14 cellular contexts compared by ENCODE assay signal in genomic region chr22:21591695-21592094, GRCh38. TPM values are rescaled to one million over a fixed set of nuclear protein-coding genes. Genes with fewer than 3 reads are reported as not detected.
A peak's percentile ranks its signal among the peaks of the same experiment; 100 is the strongest.
DNase-seq lines count a peak whose midpoint lies in the region; ATAC-seq and TF ChIP-seq lines count a peak whose summit lies in the region.
"Had no signal": no experiment of that assay in that cellular context is flagged by ENCODE, and none has a peak within 500 bp of the region (broad histone marks: within the 10 kb centered on the region; RNA-seq: fewer than 3 reads in every experiment).

No MANE protein-coding gene starts in this region.

- DNase-seq in stimulated activated naive CD8-positive, alpha-beta T cell treated with anti-CD3 and anti-CD28 coated beads, Interleukin-15, Interleukin-2, amounts not matched to agents 100 U/mL and 50 U/mL, for 24 hours: no peak
- peak; percentile 41 for DNase-seq in astrocyte of the hippocampus (ENCODE audit: low read depth, low spot score)
- peak; percentile 82 for DNase-seq in myocyte (ENCODE audit: low read depth)
- no peak for DNase-seq in GOT3 (lab: John Stamatoyannopoulos, UW)
- no peak for DNase-seq in MCF 10A (ENCODE audit: unreplicated experiment)
- no peak for DNase-seq in dedifferentiated amniotic fluid mesenchymal stem cell (ENCODE audit: extremely low spot score)
- DNase-seq: mammary epithelial cell; stimulated activated CD4-positive, alpha-beta T cell treated with anti-CD3 and anti-CD28 coated beads, Interleukin-15, amount 100 ng/mL, for 24 hours; T1000 had no signal

- H3K9me3 Mint-ChIP-seq in stimulated activated naive CD8-positive, alpha-beta T cell treated with anti-CD3 and anti-CD28 coated beads, Interleukin-15, Interleukin-2, amounts not matched to agents 100 ng/mL and 50 ng/mL, for 24 hours: no peaks in the 10 kb centered on the region
- H3K9me3 Mint-ChIP-seq in MCF 10A (ENCODE audit: unreplicated experiment): no peaks in the 10 kb centered on the region

- BruUV-seq in MCF 10A (replicated peaks; lab: Mats Ljungman, UMichigan): no TSS peak

- POLR2A ChIA-PET in MCF 10A (lab: Yijun Ruan, JAX): no interaction called here

- peak overlapping the region; percentile 28 for H3K27ac Mint-ChIP-seq in stimulated activated naive CD8-positive, alpha-beta T cell treated with anti-CD3 and anti-CD28 coated beads, Interleukin-15, Interleukin-2, amounts not matched to agents 100 ng/mL and 50 ng/mL, for 24 hours
- no peak overlapping the region for H3K27ac Mint-ChIP-seq in MCF 10A (ENCODE audit: low read depth, unreplicated experiment)

- no peak for TF ChIP-seq CTCF in MCF 10A (IDR thresholded peaks at IDR 0.05; ENCODE audit: unreplicated experiment)

- H3K27me3 Mint-ChIP-seq in stimulated activated naive CD8-positive, alpha-beta T cell treated with anti-CD3 and anti-CD28 coated beads, Interleukin-15, Interleukin-2, amounts not matched to agents 100 ng/mL and 50 ng/mL, for 24 hours: no peaks in the 10 kb centered on the region
- no peaks in the 10 kb centered on the region for H3K27me3 Mint-ChIP-seq in MCF 10A (ENCODE audit: insufficient read depth, unreplicated experiment)

- no peak overlapping the region for H3K4me3 Mint-ChIP-seq in stimulated activated naive CD8-positive, alpha-beta T cell treated with anti-CD3 and anti-CD28 coated beads, Interleukin-15, Interleukin-2, amounts not matched to agents 100 ng/mL and 50 ng/mL, for 24 hours
- H3K4me3 Mint-ChIP-seq in MCF 10A (ENCODE audit: unreplicated experiment): no peak overlapping the region

- CTCF ChIA-PET in MCF 10A (lab: Yijun Ruan, JAX): no interaction called here

- ATAC-seq in stimulated activated naive CD8-positive, alpha-beta T cell treated with anti-CD3 and anti-CD28 coated beads, Interleukin-15, Interleukin-2, amounts not matched to agents 100 U/mL and 50 U/mL, for 24 hours: no peak
- ATAC-seq in HG03342 (IDR thresholded peaks at IDR 0.05; ENCODE audit: unreplicated experiment): no peak
- ATAC-seq: body of pancreas, Panc1 had no signal

- peaks cover 76% of the 10 kb centered on the region for H3K4me1 Mint-ChIP-seq in stimulated activated naive CD8-positive, alpha-beta T cell treated with anti-CD3 and anti-CD28 coated beads, Interleukin-15, Interleukin-2, amounts not matched to agents 100 ng/mL and 50 ng/mL, for 24 hours (ENCODE audit: low read depth)
- H3K4me1 Mint-ChIP-seq in MCF 10A (ENCODE audit: insufficient read depth, unreplicated experiment): peaks cover 15% of the 10 kb centered on the region

- intact Hi-C loops in MCF 10A (cut with micrococcal nuclease): no loop called here

- H3K36me3 Mint-ChIP-seq in stimulated activated naive CD8-positive, alpha-beta T cell treated with anti-CD3 and anti-CD28 coated beads, Interleukin-15, Interleukin-2, amounts not matched to agents 100 ng/mL and 50 ng/mL, for 24 hours (ENCODE audit: low read depth): peaks cover 50% of the 10 kb centered on the region
- H3K36me3 Mint-ChIP-seq in MCF 10A (ENCODE audit: insufficient read depth, unreplicated experiment): peaks cover 76% of the 10 kb centered on the region

RNA-seq across cellular contexts. Expression of gene UBE2L3, which starts 24.2 kb away (rescaled TPM):
- 70.4 TPM in 2 replicates for total RNA-seq in myocyte
- polyA plus RNA-seq in myocyte (2012): 64.8 TPM
- total RNA-seq in MCF 10A (2022): 44.2 and 49.0 TPM in 2 replicates

RNA-seq across cellular contexts. Expression of gene YDJC, which starts 38.1 kb away (rescaled TPM):
- 13.3 and 20.4 TPM in 2 replicates for total RNA-seq in myocyte
- 8.8 TPM for polyA plus RNA-seq in myocyte (2012)
- 58.6 and 83.5 TPM in 2 replicates for total RNA-seq in MCF 10A (2022)

RNA-seq across cellular contexts. Expression of gene RIMBP3C, which starts 40.4 kb away (rescaled TPM):
- total RNA-seq in myocyte (0.42 TPM in 1 of 2 replicates, not detected in the other), MCF 10A (2022) (0.14 and 0.20 TPM in 2 replicates)
- polyA plus RNA-seq in myocyte (2012): 0.24 TPM
- total RNA-seq: mammary epithelial cell, osteocyte had no signal

RNA-seq across cellular contexts. Expression of gene CCDC116, which starts 40.9 kb away (rescaled TPM):
- 0.13 and 0.57 TPM in 2 replicates for total RNA-seq in myocyte
- polyA plus RNA-seq in myocyte (2012): 0.26 TPM
- total RNA-seq in MCF 10A (2022): 0.21 TPM in 1 of 2 replicates, not detected in the other

RNA-seq across cellular contexts. Expression of gene SDF2L1, which starts 50.4 kb away (rescaled TPM):
- total RNA-seq in myocyte (37.8 and 63.1 TPM in 2 replicates), MCF 10A (2022) (91.5 and 123 TPM in 2 replicates)
- polyA plus RNA-seq in myocyte (2012): 67.2 TPM

Comparison
In these comparisons a context has a peak if more than half of its experiments do, and no peak if none do; other contexts are left out.
1. DNase-seq: peak in astrocyte of the hippocampus (single experiment) and myocyte (single experiment); none in stimulated activated naive CD8-positive, alpha-beta T cell treated with anti-CD3 and anti-CD28 coated beads, Interleukin-15, Interleukin-2, amounts not matched to agents 100 U/mL and 50 U/mL, for 24 hours (single experiment), GOT3 (single experiment), MCF 10A (single experiment) and dedifferentiated amniotic fluid mesenchymal stem cell (single experiment).